12 cellular contexts compared by ENCODE assay signal in genomic region chr4:72974694-72975487, GRCh38.
DNase-seq lines count a peak whose midpoint lies in the region; ATAC-seq and TF ChIP-seq lines count a peak whose summit lies in the region.
"Had no signal": no experiment of that assay in that cellular context is flagged by ENCODE, and none has a peak within 500 bp of the region (broad histone marks: within the 10 kb centered on the region; RNA-seq: fewer than 3 reads in every experiment).

No MANE protein-coding gene starts in this region.

- no peaks in the 10 kb centered on the region for H3K27me3 ChIP-seq in ACC112 (ENCODE audit: insufficient read depth, low read length)
- H3K27me3 ChIP-seq: cardiac muscle cell had no signal

- no peak overlapping the region for H3K27ac Mint-ChIP-seq in activated CD4-positive, alpha-beta memory T cell treated with anti-CD3 and anti-CD28 coated beads for 36 hours
- no peak overlapping the region for H3K27ac Mint-ChIP-seq in activated naive CD4-positive, alpha-beta T cell treated with anti-CD3 and anti-CD28 coated beads, Interleukin-2, amount 10 ng/mL, durations not matched to agents 7 days and 5 days
- H3K27ac Mint-ChIP-seq: B cell, IgD-negative memory B cell had no signal

- H3K36me3 Mint-ChIP-seq in activated CD4-positive, alpha-beta memory T cell treated with anti-CD3 and anti-CD28 coated beads for 36 hours = no peaks in the 10 kb centered on the region
- H3K36me3 Mint-ChIP-seq in activated naive CD4-positive, alpha-beta T cell treated with anti-CD3 and anti-CD28 coated beads, Interleukin-2, amount 10 ng/mL, durations not matched to agents 7 days and 5 days = no peaks in the 10 kb centered on the region
- H3K36me3 Mint-ChIP-seq: IgD-negative memory B cell had no signal

- 0 out of 2 replicates have a peak, but pooled peaks cover 3% of the 10 kb centered on the region for H3K36me3 ChIP-seq in ACC112 (ENCODE audit: insufficient read depth, low read length)
- no peaks in the 10 kb centered on the region for H3K36me3 ChIP-seq in SK-N-MC (ENCODE audit: insufficient read depth, low read length)
- H3K36me3 ChIP-seq: cardiac muscle cell had no signal

- intact Hi-C loops in activated CD4-positive, alpha-beta memory T cell treated with anti-CD3 and anti-CD28 coated beads for 36 hours (cut with micrococcal nuclease) = no loop called here

- peak; percentile 73 for DNase-seq in LNCaP clone FGC (ENCODE audit: low read depth)
- DNase-seq in SK-N-MC (ENCODE audit: low read depth, low spot score) = no peak
- DNase-seq in hepatic stellate cell (ENCODE audit: low spot score) = peak; percentile 16
- DNase-seq in activated CD4-positive, alpha-beta memory T cell treated with anti-CD3 and anti-CD28 coated beads for 36 hours = no peak
- DNase-seq in activated naive CD4-positive, alpha-beta T cell treated with anti-CD3 and anti-CD28 coated beads, Interleukin-2, amount 10 ng/mL, durations not matched to agents 7 days and 5 days = no peak
- DNase-seq: glutamatergic neuron had no signal

- no peaks in the 10 kb centered on the region for H3K79me2 ChIP-seq in ACC112 (ENCODE audit: control insufficient read depth, insufficient read depth, low read length, unreplicated experiment)

- H3K4me1 Mint-ChIP-seq in activated CD4-positive, alpha-beta memory T cell treated with anti-CD3 and anti-CD28 coated beads for 36 hours (ENCODE audit: low read depth) = peaks cover 3% of the 10 kb centered on the region
- H3K4me1 Mint-ChIP-seq in activated naive CD4-positive, alpha-beta T cell treated with anti-CD3 and anti-CD28 coated beads, Interleukin-2, amount 10 ng/mL, durations not matched to agents 7 days and 5 days = no peaks in the 10 kb centered on the region
- H3K4me1 Mint-ChIP-seq: B cell had no signal

- H3K27ac ChIP-seq in ACC112 (ENCODE audit: low read depth, low read length) = peak overlapping the region; percentile 78
- H3K27ac ChIP-seq in SK-N-MC = peak overlapping the region; percentile 88
- H3K27ac ChIP-seq: cardiac muscle cell had no signal

- H3K4me3 Mint-ChIP-seq in activated CD4-positive, alpha-beta memory T cell treated with anti-CD3 and anti-CD28 coated beads for 36 hours = no peak overlapping the region
- H3K4me3 Mint-ChIP-seq in activated naive CD4-positive, alpha-beta T cell treated with anti-CD3 and anti-CD28 coated beads, Interleukin-2, amount 10 ng/mL, durations not matched to agents 7 days and 5 days = no peak overlapping the region
- H3K4me3 Mint-ChIP-seq: B cell, IgD-negative memory B cell had no signal

- H3K9me3 Mint-ChIP-seq in activated CD4-positive, alpha-beta memory T cell treated with anti-CD3 and anti-CD28 coated beads for 36 hours = no peaks in the 10 kb centered on the region
- H3K9me3 Mint-ChIP-seq in activated naive CD4-positive, alpha-beta T cell treated with anti-CD3 and anti-CD28 coated beads, Interleukin-2, amount 10 ng/mL, durations not matched to agents 7 days and 5 days = no peaks in the 10 kb centered on the region

- H3K9me3 ChIP-seq in SK-N-MC (ENCODE audit: low read depth, low read length) = no peaks in the 10 kb centered on the region

- CTCF ChIA-PET in activated CD4-positive, alpha-beta memory T cell treated with anti-CD3 and anti-CD28 coated beads for 36 hours (lab: Charles Lee) = interaction anchor here (0.6 kb wide), 1 partner anchor 10 kb away, joined by 3 read pairs; no protein-coding TSS in a partner anchor
- CTCF ChIA-PET in activated naive CD4-positive, alpha-beta T cell treated with anti-CD3 and anti-CD28 coated beads, Interleukin-2, amount 10 ng/mL, durations not matched to agents 7 days and 5 days (lab: Charles Lee) = no interaction called here

- H2AFZ ChIP-seq in ACC112 (ENCODE audit: low read length, unreplicated experiment) = peak overlapping the region; percentile 19

- ATAC-seq in GM21390 (IDR thresholded peaks at IDR 0.05; ENCODE audit: unreplicated experiment) (no peak), GM21529 (IDR thresholded peaks at IDR 0.05; ENCODE audit: unreplicated experiment) (no peak)

- POLR2A ChIA-PET in activated CD4-positive, alpha-beta memory T cell treated with anti-CD3 and anti-CD28 coated beads for 36 hours (lab: Charles Lee) = no interaction called here

- TF ChIP-seq CTCF in LNCaP clone FGC (IDR thresholded peaks at IDR 0.05; ENCODE audit: control insufficient read depth, extremely low read depth, insufficient read depth) = no peak

- peak overlapping the region; percentile 42 for H3K9ac ChIP-seq in SK-N-MC (ENCODE audit: insufficient read length)

- no peak overlapping the region for H3K4me3 ChIP-seq in ACC112 (ENCODE audit: low read depth, low read length)
- no peak overlapping the region for H3K4me3 ChIP-seq in LNCaP clone FGC (ENCODE audit: low read depth, low read length)
- peak overlapping the region; percentile 63 for H3K4me3 ChIP-seq in SK-N-MC
- H3K4me3 ChIP-seq: cardiac muscle cell had no signal

- H3K4me1 ChIP-seq in ACC112 (ENCODE audit: control insufficient read depth, insufficient read depth, low read length, unreplicated experiment) = peaks cover 42% of the 10 kb centered on the region

- peaks cover 14% of the 10 kb centered on the region for H3K27me3 Mint-ChIP-seq in activated CD4-positive, alpha-beta memory T cell treated with anti-CD3 and anti-CD28 coated beads for 36 hours
- H3K27me3 Mint-ChIP-seq in activated naive CD4-positive, alpha-beta T cell treated with anti-CD3 and anti-CD28 coated beads, Interleukin-2, amount 10 ng/mL, durations not matched to agents 7 days and 5 days = peaks cover 7% of the 10 kb centered on the region

Comparison
In these comparisons a context has a peak if more than half of its experiments do, and no peak if none do; other contexts are left out.
1. DNase-seq: peak in LNCaP clone FGC (single experiment) and hepatic stellate cell (single experiment); none in SK-N-MC (single experiment), activated CD4-positive, alpha-beta memory T cell treated with anti-CD3 and anti-CD28 coated beads for 36 hours (single experiment) and activated naive CD4-positive, alpha-beta T cell treated with anti-CD3 and anti-CD28 coated beads, Interleukin-2, amount 10 ng/mL, durations not matched to agents 7 days and 5 days (single experiment).